In genomic region chr21:31204801-31205200, GRCh38 we compare ENCODE assay signal across 21 cellular contexts.
DNase-seq lines count a peak whose midpoint lies in the region; TF ChIP-seq lines count a peak whose summit lies in the region.
"Had no signal": no experiment of that assay in that cellular context is flagged by ENCODE, and none has a peak within 500 bp of the region (broad histone marks: within the 10 kb centered on the region; RNA-seq: fewer than 3 reads in every experiment).

No MANE protein-coding gene starts in this region.

- TF ChIP-seq CTCF in prostate gland (IDR thresholded peaks at IDR 0.05), result no peak
- TF ChIP-seq CTCF in left ventricle myocardium inferior (IDR thresholded peaks at IDR 0.05; ENCODE audit: borderline replicate concordance), result no peak

- TF ChIP-seq POLR2A in prostate gland (IDR thresholded peaks at IDR 0.05), result no peak

- H3K27ac ChIP-seq in prostate gland, result no peak overlapping the region
- H3K27ac ChIP-seq in left ventricle myocardium inferior (replicated peaks), result no peak overlapping the region
- H3K27ac ChIP-seq: 22Rv1, KMS-11, SJCRH30 had no signal

- DNase-seq in DMS 273 (lab: John Stamatoyannopoulos, UW; ENCODE audit: unreplicated experiment) (peak; percentile 27), DMS 273 treated with DMSO at 0.1 percent for 48 hours (lab: John Stamatoyannopoulos, UW) (no peak), NCI-H2107 treated with DMSO at 0.1 percent for 48 hours (lab: John Stamatoyannopoulos, UW; ENCODE audit: unreplicated experiment) (peak; percentile 88), NCI-H748 (lab: John Stamatoyannopoulos, UW; ENCODE audit: unreplicated experiment) (peak; percentile 86), prostate gland (ENCODE audit: low spot score) (no peak), NCI-H526 (lab: John Stamatoyannopoulos, UW) (no peak), left ventricle myocardium inferior (no peak), EL (no peak)
- DNase-seq: Calu3; DMS79 treated with DMSO at 0.1 percent for 48 hours; GDM1; HCEC 1CT; MM.1S; NCI-H1694; NK-92 treated with Interleukin-12 subunit alpha and Interleukin-12 subunit beta, amount 100 ng/mL, for 24 hours; OCI-M1; RPMI8226; SJCRH30; T-helper 9 cell had no signal

- H3K9me3 ChIP-seq in prostate gland (no peaks in the 10 kb centered on the region), left ventricle myocardium inferior (replicated peaks) (no peaks in the 10 kb centered on the region)
- H3K9me3 ChIP-seq: SJCRH30 had no signal

- H3K4me3 ChIP-seq in prostate gland, result no peak overlapping the region
- no peak overlapping the region for H3K4me3 ChIP-seq in left ventricle myocardium inferior
- H3K4me3 ChIP-seq: SJCRH30 had no signal

- H3K27me3 ChIP-seq in prostate gland (replicated peaks; ENCODE audit: insufficient read depth) (no peaks in the 10 kb centered on the region), left ventricle myocardium inferior (ENCODE audit: low read depth) (peaks cover 23% of the 10 kb centered on the region)
- H3K27me3 ChIP-seq: SJCRH30 had no signal

- H3K36me3 ChIP-seq in prostate gland (no peaks in the 10 kb centered on the region), left ventricle myocardium inferior (no peaks in the 10 kb centered on the region)
- H3K36me3 ChIP-seq: SJCRH30 had no signal

- WGBS in prostate gland, result 52% methylated on average over 3 of the region's 3 CpGs

- intact Hi-C loops in prostate gland (cut with DNase I), result no loop called here
- intact Hi-C loops in left ventricle myocardium inferior (cut with micrococcal nuclease), result no loop called here

- H3K4me1 ChIP-seq in prostate gland (replicated peaks) (no peaks in the 10 kb centered on the region), left ventricle myocardium inferior (no peaks in the 10 kb centered on the region)

Comparison
In these comparisons a context has a peak if more than half of its experiments do, and no peak if none do; other contexts are left out.
1. DNase-seq: peak in DMS 273 (single experiment), NCI-H2107 treated with DMSO at 0.1 percent for 48 hours (single experiment) and NCI-H748 (single experiment); none in DMS 273 treated with DMSO at 0.1 percent for 48 hours (single experiment), prostate gland (single experiment), NCI-H526 (0 of 2), left ventricle myocardium inferior (single experiment) and EL (single experiment).